ENCODE assay signal across 21 cellular contexts in genomic region chr19:35112995-35113693, GRCh38. TPM values are rescaled to one million over a fixed set of nuclear protein-coding genes. Genes with fewer than 3 reads are reported as not detected.
"Had no signal": no experiment of that assay in that cellular context is flagged by ENCODE, and none has a peak within 500 bp of the region (broad histone marks: within the 10 kb centered on the region; RNA-seq: fewer than 3 reads in every experiment).

No MANE protein-coding gene starts in this region.

- ATAC-seq: activated CD4-positive, CD25-positive, alpha-beta regulatory T cell treated with anti-CD3 and anti-CD28 coated beads, Interleukin-2, amount 50 U/mL, for 24 hours; activated CD8-positive, alpha-beta memory T cell treated with anti-CD3 and anti-CD28 coated beads, Interleukin-2, amount 10 ng/mL, durations not matched to agents 7 days and 5 days; activated naive CD4-positive, alpha-beta T cell treated with anti-CD3 and anti-CD28 coated beads, Interleukin-2, amount 50 U/mL, for 72 hours; left colon; natural killer cell; sciatic nerve; stimulated activated naive B cell treated with anti-CD40 and anti-IgM and Interleukin-4, amounts not matched to agents 10 μg/mL and 1 μg/mL and 100 μg/mL, for 72 hours had no signal

- H3K27ac ChIP-seq: spleen, testis had no signal

- H3K9me3 ChIP-seq: spleen, testis had no signal

- H3K36me3 ChIP-seq: spleen had no signal

- DNase-seq: activated CD4-positive, alpha-beta T cell treated with anti-CD3 and anti-CD28 coated beads, Interleukin-2, amount 50 U/mL, for 48 hours; activated CD8-positive, alpha-beta memory T cell treated with anti-CD3 and anti-CD28 coated beads, Interleukin-2, amount 10 ng/mL, durations not matched to agents 7 days and 5 days; activated effector memory CD4-positive, alpha-beta T cell treated with anti-CD3 and anti-CD28 coated beads, Interleukin-2, amount 50 U/mL, for 16 hours; activated T-cell treated with anti-CD3 and anti-CD28 coated beads, Interleukin-2, amount 50 U/mL, for 24 hours; amniotic stem cell; immature natural killer cell; left colon; natural killer cell; spleen; stimulated activated CD4-positive, alpha-beta T cell treated with anti-CD3 and anti-CD28 coated beads, Interleukin-1b, Interleukin-23, amount 100 ng/mL, for 48 hours; stimulated activated naive B cell treated with anti-CD40 and anti-IgM and Interleukin-4, amounts not matched to agents 10 μg/mL and 1 μg/mL and 100 μg/mL, for 72 hours; testis had no signal

- H3K4me3 ChIP-seq: spleen, testis had no signal

- H3K27me3 ChIP-seq: testis had no signal

- H3K4me1 ChIP-seq: testis had no signal

RNA-seq across cellular contexts. Expression of gene FXYD3, which starts 2.5 kb away (rescaled TPM):
- total RNA-seq: activated CD8-positive, alpha-beta memory T cell treated with anti-CD3 and anti-CD28 coated beads, Interleukin-2, amount 10 ng/mL, durations not matched to agents 7 days and 5 days; activated naive CD4-positive, alpha-beta T cell treated with anti-CD3 and anti-CD28 coated beads, Interleukin-2, amount 50 U/mL, for 72 hours; dermis microvascular lymphatic vessel endothelial cell; glomerular endothelial cell; lung microvascular endothelial cell; mononuclear cell; natural killer cell; posterior vena cava; spleen; T-helper 2 cell treated with Interferon-gamma antibody and Interleukin-4, amounts not matched to agents 100 ng/mL and 5 ng/mL, for 36 hours had no signal
- polyA plus RNA-seq: immature natural killer cell had no signal

RNA-seq across cellular contexts. Expression of gene LGI4, which starts 21.7 kb away (rescaled TPM):
- total RNA-seq: activated CD8-positive, alpha-beta memory T cell treated with anti-CD3 and anti-CD28 coated beads, Interleukin-2, amount 10 ng/mL, durations not matched to agents 7 days and 5 days; dermis microvascular lymphatic vessel endothelial cell; glomerular endothelial cell; lung microvascular endothelial cell had no signal
- polyA plus RNA-seq: immature natural killer cell had no signal

RNA-seq across cellular contexts. Expression of gene FXYD1, which starts 25.5 kb away (rescaled TPM):
- total RNA-seq: dermis microvascular lymphatic vessel endothelial cell, glomerular endothelial cell, lung microvascular endothelial cell, natural killer cell had no signal

RNA-seq across cellular contexts. Expression of gene FXYD7, which starts 29.9 kb away (rescaled TPM):
- total RNA-seq: dermis microvascular lymphatic vessel endothelial cell, glomerular endothelial cell, left colon, lung microvascular endothelial cell had no signal
